9 cellular contexts compared by ENCODE assay signal in the genomic region with DNA sequence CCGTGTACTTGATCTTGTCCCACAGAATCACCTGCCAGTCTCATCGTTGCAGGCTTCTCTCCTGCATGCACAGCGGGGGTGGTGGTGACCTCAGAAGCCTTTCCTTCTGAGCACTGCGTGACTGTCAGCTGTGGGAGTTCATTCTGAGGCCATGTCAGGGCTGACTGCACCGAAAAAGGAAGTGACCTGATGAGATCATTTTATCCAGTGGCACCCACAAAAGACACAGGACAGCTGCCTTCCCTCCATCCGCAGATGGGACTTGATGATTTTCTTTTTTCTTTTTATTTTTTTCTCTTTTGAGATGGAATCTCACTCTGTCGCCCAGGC.
DNase-seq lines count a peak whose midpoint lies in the region; ATAC-seq and TF ChIP-seq lines count a peak whose summit lies in the region.
"Had no signal": no experiment of that assay in that cellular context is flagged by ENCODE, and none has a peak within 500 bp of the region (broad histone marks: within the 10 kb centered on the region; RNA-seq: fewer than 3 reads in every experiment).

No MANE protein-coding gene starts in this region.

- TF ChIP-seq CTCF in gastroesophageal sphincter (IDR thresholded peaks at IDR 0.05) (no peak), omental fat pad (IDR thresholded peaks at IDR 0.05) (no peak)

- peak; percentile 50 for DNase-seq in NCI-H146 (lab: John Stamatoyannopoulos, UW)
- DNase-seq in NCI-H146 treated with DMSO at 0.1 percent for 48 hours (lab: John Stamatoyannopoulos, UW; ENCODE audit: unreplicated experiment), result no peak
- peak; percentile 91 for DNase-seq in NOMO-1 treated with DMSO at 0.1 percent for 48 hours (lab: John Stamatoyannopoulos, UW; ENCODE audit: unreplicated experiment)
- no peak for DNase-seq in NCI-H2196 (lab: John Stamatoyannopoulos, UW; ENCODE audit: unreplicated experiment)
- no peak for DNase-seq in omental fat pad (ENCODE audit: low spot score)

- H3K9me3 Mint-ChIP-seq in stimulated activated memory B cell treated with anti-CD40 and anti-IgM and Interleukin-4, amounts not matched to agents 10 μg/mL and 1 μg/mL and 100 μg/mL, for 72 hours, result no peaks in the 10 kb centered on the region
- H3K9me3 Mint-ChIP-seq: T-helper 1 cell treated with Interleukin-12 subunit alpha and Interleukin-12 subunit beta and Interleukin-4 antibody, amounts not matched to agents 30 μg/mL and 1 μg/mL, for 36 hours had no signal

- no peaks in the 10 kb centered on the region for H3K9me3 ChIP-seq in gastroesophageal sphincter

- H3K4me1 ChIP-seq in gastroesophageal sphincter, result peaks cover 0 to 12% (median 0%) of the 10 kb centered on the region in 3 donors

- H3K4me3 ChIP-seq in gastroesophageal sphincter, result no peak overlapping the region

- H3K27me3 ChIP-seq in gastroesophageal sphincter, result no peaks in the 10 kb centered on the region

- peaks cover 0 to 100% of the 10 kb centered on the region in 2 donors for H3K36me3 ChIP-seq in gastroesophageal sphincter

- peak overlapping the region; percentile 70 for H3K4me3 Mint-ChIP-seq in stimulated activated memory B cell treated with anti-CD40 and anti-IgM and Interleukin-4, amounts not matched to agents 10 μg/mL and 1 μg/mL and 100 μg/mL, for 72 hours
- H3K4me3 Mint-ChIP-seq: T-helper 1 cell treated with Interleukin-12 subunit alpha and Interleukin-12 subunit beta and Interleukin-4 antibody, amounts not matched to agents 30 μg/mL and 1 μg/mL, for 36 hours had no signal

- H3K27me3 Mint-ChIP-seq in stimulated activated memory B cell treated with anti-CD40 and anti-IgM and Interleukin-4, amounts not matched to agents 10 μg/mL and 1 μg/mL and 100 μg/mL, for 72 hours, result no peaks in the 10 kb centered on the region

- H3K36me3 Mint-ChIP-seq in stimulated activated memory B cell treated with anti-CD40 and anti-IgM and Interleukin-4, amounts not matched to agents 10 μg/mL and 1 μg/mL and 100 μg/mL, for 72 hours, result no peaks in the 10 kb centered on the region

- ATAC-seq in HG02678 (IDR thresholded peaks at IDR 0.05; ENCODE audit: unreplicated experiment) (peak; percentile 99), gastroesophageal sphincter (peak; percentile 65), omental fat pad (ENCODE audit: low FRiP score) (no peak)
- ATAC-seq in stimulated activated memory B cell treated with anti-CD40 and anti-IgM and Interleukin-4, amounts not matched to agents 10 μg/mL and 1 μg/mL and 100 μg/mL, for 72 hours, result peak; percentile 97

- WGBS in gastroesophageal sphincter (ENCODE audit: low coverage in 1 of 2), 2 donors, result 13 to 24% methylated on average over 3 to 6 of the region's 7 CpGs

- peaks cover 48% of the 10 kb centered on the region for H3K4me1 Mint-ChIP-seq in stimulated activated memory B cell treated with anti-CD40 and anti-IgM and Interleukin-4, amounts not matched to agents 10 μg/mL and 1 μg/mL and 100 μg/mL, for 72 hours

- H3K27ac Mint-ChIP-seq in stimulated activated memory B cell treated with anti-CD40 and anti-IgM and Interleukin-4, amounts not matched to agents 10 μg/mL and 1 μg/mL and 100 μg/mL, for 72 hours, result peak overlapping the region; percentile 82
- H3K27ac Mint-ChIP-seq: T-helper 1 cell treated with Interleukin-12 subunit alpha and Interleukin-12 subunit beta and Interleukin-4 antibody, amounts not matched to agents 30 μg/mL and 1 μg/mL, for 36 hours had no signal

- TF ChIP-seq EP300 in gastroesophageal sphincter (IDR thresholded peaks at IDR 0.05), result no peak

- peak overlapping the region in 2 of 4 donors; percentile 6 to 50 for H3K27ac ChIP-seq in gastroesophageal sphincter

- TF ChIP-seq POLR2A in gastroesophageal sphincter (IDR thresholded peaks at IDR 0.05), result no peak

Comparison
In these comparisons a context has a peak if more than half of its experiments do, and no peak if none do; other contexts are left out.
1. DNase-seq: peak in NCI-H146 (single experiment) and NOMO-1 treated with DMSO at 0.1 percent for 48 hours (single experiment); none in NCI-H146 treated with DMSO at 0.1 percent for 48 hours (single experiment), NCI-H2196 (single experiment) and omental fat pad (single experiment).